In genomic region chr20:420721-421574, GRCh38 we compare ENCODE assay signal across 11 cellular contexts. TPM values are rescaled to one million over a fixed set of nuclear protein-coding genes. Genes with fewer than 3 reads are reported as not detected.
DNase-seq lines count a peak whose midpoint lies in the region; ATAC-seq and TF ChIP-seq lines count a peak whose summit lies in the region.
"Had no signal": no experiment of that assay in that cellular context is flagged by ENCODE, and none has a peak within 500 bp of the region (broad histone marks: within the 10 kb centered on the region; RNA-seq: fewer than 3 reads in every experiment).

No MANE protein-coding gene starts in this region.

- H3K27me3 Mint-ChIP-seq in brain (peaks cover 4% of the 10 kb centered on the region), T-helper 17 cell (no peaks in the 10 kb centered on the region), CD14-positive monocyte (ENCODE audit: low read depth in 3 of 3) (peaks cover 0 to 3% (median 0%) of the 10 kb centered on the region in 3 donors)

- H3K27ac ChIP-seq in right atrium auricular region: no peak overlapping the region
- H3K27ac ChIP-seq: hepatocyte had no signal

- H3K36me3 ChIP-seq in right atrium auricular region: peaks cover 45% of the 10 kb centered on the region

- no peak overlapping the region for H3K4me3 Mint-ChIP-seq in brain
- H3K4me3 Mint-ChIP-seq in T-helper 17 cell: no peak overlapping the region
- H3K4me3 Mint-ChIP-seq in CD14-positive monocyte: no peak overlapping the region

- intact Hi-C loops in left ventricle myocardium superior (cut with micrococcal nuclease): no loop called here
- intact Hi-C loops in CD14-positive monocyte (cut with micrococcal nuclease): no loop called here

- DNase-seq in left ventricle myocardium superior (no peak), right atrium auricular region (ENCODE audit: low spot score) (no peak), NCI-H187 treated with DMSO at 0.1 percent for 48 hours (lab: John Stamatoyannopoulos, UW) (peak; percentile 45), T-helper 17 cell (no peak), hepatic stellate cell (ENCODE audit: low spot score) (no peak), CD14-positive monocyte (ENCODE audit: low spot score) (no peak)
- DNase-seq: cortex of kidney, NCI-H446 treated with DMSO at 0.1 percent for 48 hours had no signal

- TF ChIP-seq CTCF in right atrium auricular region (IDR thresholded peaks at IDR 0.05) (no peak), brain (conservative IDR thresholded peaks at IDR 0.05) (no peak), CD14-positive monocyte (IDR thresholded peaks at IDR 0.05) (no peak)

- H3K9me3 ChIP-seq in right atrium auricular region (no peaks in the 10 kb centered on the region), T-helper 17 cell (ENCODE audit: control insufficient read depth, low read length, poor library complexity, severe bottlenecking) (no peaks in the 10 kb centered on the region)

- peaks cover 54% of the 10 kb centered on the region for H3K36me3 Mint-ChIP-seq in brain
- H3K36me3 Mint-ChIP-seq in T-helper 17 cell (ENCODE audit: low read depth): peaks cover 10% of the 10 kb centered on the region
- H3K36me3 Mint-ChIP-seq in CD14-positive monocyte: peaks cover 68 to 80% of the 10 kb centered on the region in 2 donors

- peak overlapping the region in 3 of 5 experiments; percentile 27 to 85 (median 34) for H3K27ac Mint-ChIP-seq in brain
- H3K27ac Mint-ChIP-seq in T-helper 17 cell: no peak overlapping the region
- peak overlapping the region in 2 of 7 donors; percentile 6 to 37 for H3K27ac Mint-ChIP-seq in CD14-positive monocyte

- H3K4me3 ChIP-seq in right atrium auricular region: no peak overlapping the region
- H3K4me3 ChIP-seq: hepatocyte had no signal

- ATAC-seq in left ventricle myocardium superior: peak; percentile 16
- no peak for ATAC-seq in T-helper 17 cell
- ATAC-seq in HG03520 (IDR thresholded peaks at IDR 0.05; ENCODE audit: unreplicated experiment): no peak

- H3K27me3 ChIP-seq in right atrium auricular region: no peaks in the 10 kb centered on the region
- H3K27me3 ChIP-seq: hepatocyte had no signal

- H3K9me3 Mint-ChIP-seq in brain (no peaks in the 10 kb centered on the region), CD14-positive monocyte (no peaks in the 10 kb centered on the region)

- H3K4me1 Mint-ChIP-seq in brain (no peaks in the 10 kb centered on the region), T-helper 17 cell (peaks cover 20% of the 10 kb centered on the region), CD14-positive monocyte (peaks cover 6% of the 10 kb centered on the region)

- no peaks in the 10 kb centered on the region for H3K4me1 ChIP-seq in right atrium auricular region

RNA-seq across cellular contexts. Expression of gene RBCK1, which starts 12.8 kb away (rescaled TPM):
- total RNA-seq in left ventricle myocardium superior (44.8 TPM), right atrium auricular region (10 to 100 TPM; 43.6 to 48.8 TPM), T-helper 17 cell (10 to 100 TPM; 62.1 to 72.7 TPM)
- polyA plus RNA-seq in brain (ENCODE audit: insufficient read depth, low read depth, low replicate concordance) (63.0 TPM), CD14-positive monocyte (10 to 100 TPM; 66.8 to 70.8 TPM)

RNA-seq across cellular contexts. Expression of gene TRIB3, which starts 40.4 kb away (rescaled TPM):
- 0.40 TPM for total RNA-seq in left ventricle myocardium superior
- 1 to 10 TPM in 1 of 2 donors, under 1 TPM in 1; 0.33 to 4.2 TPM for total RNA-seq in right atrium auricular region
- polyA plus RNA-seq in brain (ENCODE audit: insufficient read depth, low read depth, low replicate concordance): 28.7 TPM
- 1 to 10 TPM; 1.8 to 3.3 TPM for total RNA-seq in T-helper 17 cell
- polyA plus RNA-seq in CD14-positive monocyte: 1 to 10 TPM; 8.0 to 9.4 TPM

RNA-seq across cellular contexts. Expression of gene TBC1D20, which starts 41.4 kb away (rescaled TPM):
- total RNA-seq in left ventricle myocardium superior (23.3 TPM), right atrium auricular region (10 to 100 TPM; 24.3 to 27.0 TPM), T-helper 17 cell (10 to 100 TPM; 20.6 to 29.4 TPM)
- polyA plus RNA-seq in brain (ENCODE audit: insufficient read depth, low read depth, low replicate concordance) (32.2 TPM), CD14-positive monocyte (10 to 100 TPM; 10.5 to 11.3 TPM)
